In genomic region chr6:109705258-109705657, GRCh38 we compare ENCODE assay signal across 8 cellular contexts. TPM values are rescaled to one million over a fixed set of nuclear protein-coding genes. Genes with fewer than 3 reads are reported as not detected.
A peak's percentile ranks its signal among the peaks of the same experiment; 100 is the strongest.
DNase-seq lines count a peak whose midpoint lies in the region; ATAC-seq and TF ChIP-seq lines count a peak whose summit lies in the region.

No MANE protein-coding gene starts in this region.

- POLR2A ChIA-PET in activated CD4-positive, alpha-beta memory T cell treated with anti-CD3 and anti-CD28 coated beads for 36 hours (lab: Charles Lee): interaction anchor here (1.9 kb wide), 1 partner anchor 335 kb away, joined by 5 read pairs; no protein-coding TSS in a partner anchor

- no peaks in the 10 kb centered on the region for H3K27me3 ChIP-seq in HL-60 (ENCODE audit: insufficient read depth, poor library complexity, severe bottlenecking)
- H3K27me3 ChIP-seq in dorsolateral prefrontal cortex: no peaks in the 10 kb centered on the region
- no peaks in the 10 kb centered on the region for H3K27me3 ChIP-seq in lung (ENCODE audit: control insufficient read depth, insufficient read depth)

- WGBS in lung, 2 donors: 15 to 16% methylated on average over 7 of the region's 7 CpGs

- H3K27ac ChIP-seq in HL-60 (replicated peaks) (no peak overlapping the region), dorsolateral prefrontal cortex (peak overlapping the region in 14 of 59 donors; percentile 5 to 85 (median 34)), lung (ENCODE audit: low read depth in 1 of 2, low read length in 1 of 2) (no peak overlapping the region)

- no peaks in the 10 kb centered on the region for H3K27me3 Mint-ChIP-seq in activated CD4-positive, alpha-beta memory T cell treated with anti-CD3 and anti-CD28 coated beads for 36 hours

- ATAC-seq in GM21360 (IDR thresholded peaks at IDR 0.05; ENCODE audit: unreplicated experiment) (peak; percentile 94), lung (ENCODE audit: insufficient read depth, low FRiP score) (peak; percentile 97)

- no peaks in the 10 kb centered on the region for H3K36me3 Mint-ChIP-seq in activated CD4-positive, alpha-beta memory T cell treated with anti-CD3 and anti-CD28 coated beads for 36 hours

- H3K4me3 ChIP-seq in HL-60 (replicated peaks; ENCODE audit: insufficient read depth, low read length) (no peak overlapping the region), dorsolateral prefrontal cortex (no peak overlapping the region), lung (no peak overlapping the region)

- intact Hi-C loops in activated CD4-positive, alpha-beta memory T cell treated with anti-CD3 and anti-CD28 coated beads for 36 hours (cut with micrococcal nuclease): loop anchor here (1.0 to 5.0 kb wide), 5 partner anchors 14 to 686 kb away; partner anchors contain the start of genes AK9 and FIG4
- intact Hi-C loops in dorsolateral prefrontal cortex (cut with DNase I): loop anchor here (1.0 to 10.0 kb wide), 4 partner anchors 170 to 687 kb away; no protein-coding TSS in a partner anchor

- in situ Hi-C loops in Caki2 (cut with HindIII; ENCODE audit: low pct_unique_long_range_greater_than_20kb, low sequenced_read_pairs): loop anchor here (25.0 kb wide), 1 partner anchor 357 kb away; no protein-coding TSS in a partner anchor

- H3K9me3 ChIP-seq in lung (ENCODE audit: control insufficient read depth in 2 of 2, insufficient read depth in 1 of 2, low read length in 1 of 2): no peaks in the 10 kb centered on the region

- peak; percentile 96 for TF ChIP-seq CTCF in HL-60 (IDR thresholded peaks at IDR 0.05; ENCODE audit: insufficient read depth, low read length)
- peak; percentile 98 to 100 (median 100) for TF ChIP-seq CTCF in dorsolateral prefrontal cortex (IDR thresholded peaks at IDR 0.05 in 54 of 56, conservative IDR thresholded peaks at IDR 0.05 in 2 of 56; ENCODE audit: low read depth in 1 of 56, partially characterized antibody in 56 of 56)
- peak; percentile 98 for TF ChIP-seq CTCF in lung (IDR thresholded peaks at IDR 0.05; ENCODE audit: control extremely low read depth, extremely low read depth)

- peaks cover 2 to 4% of the 10 kb centered on the region in 2 donors for H3K4me1 ChIP-seq in lung (ENCODE audit: control insufficient read depth in 2 of 2, insufficient read depth in 2 of 2, low read length in 2 of 2)

- DNase-seq in Caki2 (ENCODE audit: low read depth) (peak; percentile 67), HL-60 (ENCODE audit: low read depth in 1 of 2, low spot score in 1 of 2) (peak; percentile 58 to 84), NCI-H82 (lab: John Stamatoyannopoulos, UW) (peak; percentile 94), dorsolateral prefrontal cortex (peak; percentile 70 to 84 (median 80)), lung (ENCODE audit: low spot score) (peak; percentile 78)
- peak; percentile 87 for DNase-seq in activated CD4-positive, alpha-beta memory T cell treated with anti-CD3 and anti-CD28 coated beads for 36 hours
- DNase-seq in stimulated activated CD8-positive, alpha-beta memory T cell treated with anti-CD3 and anti-CD28 coated beads, Interleukin-15, amount 100 ng/mL, for 24 hours (ENCODE audit: low read depth): peak; percentile 35

- no peaks in the 10 kb centered on the region for H3K36me3 ChIP-seq in lung (ENCODE audit: control insufficient read depth in 2 of 2, insufficient read depth in 2 of 2, low read length in 2 of 2)

- no peak overlapping the region for H3K27ac Mint-ChIP-seq in activated CD4-positive, alpha-beta memory T cell treated with anti-CD3 and anti-CD28 coated beads for 36 hours

- H3K9me3 Mint-ChIP-seq in activated CD4-positive, alpha-beta memory T cell treated with anti-CD3 and anti-CD28 coated beads for 36 hours: no peaks in the 10 kb centered on the region

- H3K4me3 Mint-ChIP-seq in activated CD4-positive, alpha-beta memory T cell treated with anti-CD3 and anti-CD28 coated beads for 36 hours: no peak overlapping the region

- peaks cover 2% of the 10 kb centered on the region for H3K4me1 Mint-ChIP-seq in activated CD4-positive, alpha-beta memory T cell treated with anti-CD3 and anti-CD28 coated beads for 36 hours (ENCODE audit: low read depth)

- CTCF ChIA-PET in activated CD4-positive, alpha-beta memory T cell treated with anti-CD3 and anti-CD28 coated beads for 36 hours (lab: Charles Lee): interaction anchor here (0.5 to 8.1 kb wide), 18 partner anchors 9 to 691 kb away, joined by 3 to 161 read pairs (median 4); no protein-coding TSS in a partner anchor

RNA-seq across cellular contexts. Expression of gene FIG4, which starts 14.2 kb away (rescaled TPM):
- 9.4 and 17.9 TPM in 2 replicates for total RNA-seq in Caki2 (2014; rRNA removed; shearing (Covaris generic); ENCODE audit: low replicate concordance)
- total RNA-seq in activated CD4-positive, alpha-beta memory T cell treated with anti-CD3 and anti-CD28 coated beads for 36 hours: 10 to 100 TPM; 17.3 to 18.2 TPM
- 10 to 100 TPM; 19.4 to 57.3 (median 37.9) TPM for total RNA-seq in dorsolateral prefrontal cortex
- total RNA-seq in lung: 10 to 100 TPM; 18.9 to 20.4 TPM
- 10 to 100 TPM; 10.8 to 12.1 TPM for polyA plus RNA-seq in lung

RNA-seq across cellular contexts. Expression of gene AK9, which starts 14.3 kb away (rescaled TPM):
- total RNA-seq in Caki2 (2014; rRNA removed; shearing (Covaris generic); ENCODE audit: low replicate concordance): 0.14 and 2.2 TPM in 2 replicates
- total RNA-seq in activated CD4-positive, alpha-beta memory T cell treated with anti-CD3 and anti-CD28 coated beads for 36 hours: 1 to 10 TPM; 2.2 to 2.8 TPM
- total RNA-seq in dorsolateral prefrontal cortex (10 to 100 TPM; 19.7 to 45.7 (median 26.7) TPM), lung (10 to 100 TPM; 10.4 to 26.3 TPM)
- 1 to 10 TPM; 4.1 TPM for polyA plus RNA-seq in lung

Comparison
In these comparisons a context has a peak if more than half of its experiments do, and no peak if none do; other contexts are left out.
1. DNase-seq: peak in every context shown above with its lines; median percentile 94 in NCI-H82; 87 in activated CD4-positive, alpha-beta memory T cell treated with anti-CD3 and anti-CD28 coated beads for 36 hours; 80 in dorsolateral prefrontal cortex; 78 in lung; 71 in HL-60; 67 in Caki2; 35 in stimulated activated CD8-positive, alpha-beta memory T cell treated with anti-CD3 and anti-CD28 coated beads, Interleukin-15, amount 100 ng/mL, for 24 hours.